Comparison of ENCODE assay signal across 18 cellular contexts in the genomic region with DNA sequence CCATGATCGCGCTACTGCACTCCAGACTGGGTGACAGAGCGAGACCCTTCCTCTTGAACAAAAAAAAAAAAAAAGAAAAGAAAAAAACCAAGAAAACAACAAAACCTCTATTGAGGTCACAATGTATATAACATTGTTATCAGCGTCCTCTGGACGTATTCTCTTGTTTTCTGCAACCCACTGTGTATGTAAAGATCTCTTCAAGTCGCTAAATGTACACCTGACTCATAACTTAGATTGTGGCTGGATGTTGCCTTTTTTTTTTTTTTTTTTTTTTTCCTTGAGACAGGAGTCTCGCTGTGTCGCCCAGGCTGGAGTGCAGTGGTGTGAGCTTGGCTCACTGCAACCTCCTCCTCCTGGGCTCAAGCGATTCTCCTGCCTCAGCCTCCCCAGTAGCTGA. TPM values are rescaled to one million over a fixed set of nuclear protein-coding genes. Genes with fewer than 3 reads are reported as not detected.
DNase-seq lines count a peak whose midpoint lies in the region; ATAC-seq and TF ChIP-seq lines count a peak whose summit lies in the region.
"Had no signal": no experiment of that assay in that cellular context is flagged by ENCODE, and none has a peak within 500 bp of the region (broad histone marks: within the 10 kb centered on the region; RNA-seq: fewer than 3 reads in every experiment).

No MANE protein-coding gene starts in this region.

- no peak for ATAC-seq in CD4-positive, CD25-positive, alpha-beta regulatory T cell (ENCODE audit: low read depth in 2 of 2)
- no peak for ATAC-seq in central memory CD8-positive, alpha-beta T cell (replicated peaks; ENCODE audit: extremely low read depth, poor library complexity, severe bottlenecking)
- ATAC-seq: GM12878 had no signal

- POLR2A ChIA-PET in CD8-positive, alpha-beta memory T cell (lab: Charles Lee): interaction anchor here (0.6 kb wide), 2 partner anchors 25 to 92 kb away, joined by 3 to 6 read pairs; no protein-coding TSS in a partner anchor

- DNase-seq in CD4-positive, CD25-positive, alpha-beta regulatory T cell: no peak
- no peak for DNase-seq in CD8-positive, alpha-beta memory T cell
- no peak for DNase-seq in central memory CD8-positive, alpha-beta T cell (ENCODE audit: low spot score in 2 of 2)
- DNase-seq in progenitor cell of endocrine pancreas (ENCODE audit: low spot score, unreplicated experiment) (no peak), NCI-H345 treated with DMSO at 0.1 percent for 48 hours (lab: John Stamatoyannopoulos, UW; ENCODE audit: unreplicated experiment) (no peak), AG08396 (ENCODE audit: low spot score) (no peak), NCI-H774 (lab: John Stamatoyannopoulos, UW) (no peak)
- DNase-seq: C1 segment of cervical spinal cord, COR-L47, DMS79, Kasumi-1, NCI-H1694 treated with DMSO at 0.1 percent for 48 hours, NCI-H2081 treated with DMSO at 0.1 percent for 48 hours, NCI-H2171 treated with DMSO at 0.1 percent for 48 hours, NCI-H446 treated with DMSO at 0.1 percent for 48 hours, SHP77 treated with DMSO at 0.1 percent for 48 hours had no signal

- no peaks in the 10 kb centered on the region for H3K36me3 ChIP-seq in CD4-positive, CD25-positive, alpha-beta regulatory T cell (ENCODE audit: control insufficient read depth, insufficient read depth, low read length)
- no peaks in the 10 kb centered on the region for H3K36me3 ChIP-seq in CD8-positive, alpha-beta memory T cell (ENCODE audit: insufficient read depth, low read length)

- H3K27ac ChIP-seq in CD4-positive, CD25-positive, alpha-beta regulatory T cell (ENCODE audit: insufficient read depth, low read length, poor library complexity, severe bottlenecking): no peak overlapping the region
- H3K27ac ChIP-seq in CD8-positive, alpha-beta memory T cell (ENCODE audit: low read depth, low read length): no peak overlapping the region
- H3K27ac ChIP-seq: SK-N-MC had no signal

- H3K27me3 Mint-ChIP-seq in CD4-positive, CD25-positive, alpha-beta regulatory T cell: peaks cover 14% of the 10 kb centered on the region
- H3K27me3 Mint-ChIP-seq in CD8-positive, alpha-beta memory T cell: no peaks in the 10 kb centered on the region
- H3K27me3 Mint-ChIP-seq in central memory CD8-positive, alpha-beta T cell: no peaks in the 10 kb centered on the region
- H3K27me3 Mint-ChIP-seq in progenitor cell of endocrine pancreas: peaks cover 18% of the 10 kb centered on the region

- H3K36me3 Mint-ChIP-seq in CD4-positive, CD25-positive, alpha-beta regulatory T cell: no peaks in the 10 kb centered on the region
- H3K36me3 Mint-ChIP-seq in CD8-positive, alpha-beta memory T cell: peaks cover 0 to 4% (median 2%) of the 10 kb centered on the region in 3 donors
- H3K36me3 Mint-ChIP-seq in central memory CD8-positive, alpha-beta T cell (ENCODE audit: insufficient read depth): peaks cover 6% of the 10 kb centered on the region
- H3K36me3 Mint-ChIP-seq in progenitor cell of endocrine pancreas (ENCODE audit: insufficient read depth): no peaks in the 10 kb centered on the region

- H3K9me3 ChIP-seq in CD4-positive, CD25-positive, alpha-beta regulatory T cell (ENCODE audit: control insufficient read depth in 2 of 2, low read length in 2 of 2): no peaks in the 10 kb centered on the region
- H3K9me3 ChIP-seq in CD8-positive, alpha-beta memory T cell (ENCODE audit: low read length): no peaks in the 10 kb centered on the region

- H3K9me3 Mint-ChIP-seq in CD4-positive, CD25-positive, alpha-beta regulatory T cell: no peaks in the 10 kb centered on the region
- H3K9me3 Mint-ChIP-seq in CD8-positive, alpha-beta memory T cell: no peaks in the 10 kb centered on the region
- H3K9me3 Mint-ChIP-seq in central memory CD8-positive, alpha-beta T cell: no peaks in the 10 kb centered on the region
- H3K9me3 Mint-ChIP-seq in progenitor cell of endocrine pancreas (ENCODE audit: low read depth): no peaks in the 10 kb centered on the region

- peak overlapping the region in 1 of 3 donors; percentile 20 for H3K27ac Mint-ChIP-seq in CD4-positive, CD25-positive, alpha-beta regulatory T cell
- peak overlapping the region in 2 of 8 donors; percentile 17 to 88 for H3K27ac Mint-ChIP-seq in CD8-positive, alpha-beta memory T cell
- no peak overlapping the region for H3K27ac Mint-ChIP-seq in central memory CD8-positive, alpha-beta T cell (ENCODE audit: low read depth)
- H3K27ac Mint-ChIP-seq in progenitor cell of endocrine pancreas: no peak overlapping the region

- H3K4me3 ChIP-seq in CD4-positive, CD25-positive, alpha-beta regulatory T cell (ENCODE audit: low read depth, low read length): no peak overlapping the region
- H3K4me3 ChIP-seq in CD8-positive, alpha-beta memory T cell (ENCODE audit: low read length): no peak overlapping the region
- H3K4me3 ChIP-seq: GM12878, SK-N-MC had no signal

- H3K4me1 Mint-ChIP-seq in CD4-positive, CD25-positive, alpha-beta regulatory T cell: peaks cover 12 to 17% (median 14%) of the 10 kb centered on the region in 4 donors
- H3K4me1 Mint-ChIP-seq in CD8-positive, alpha-beta memory T cell: peaks cover 25 to 32% (median 25%) of the 10 kb centered on the region in 3 donors
- H3K4me1 Mint-ChIP-seq in central memory CD8-positive, alpha-beta T cell: peaks cover 43% of the 10 kb centered on the region
- H3K4me1 Mint-ChIP-seq in progenitor cell of endocrine pancreas (ENCODE audit: low read depth): peaks cover 8% of the 10 kb centered on the region

- peaks cover 18% of the 10 kb centered on the region for H3K4me1 ChIP-seq in CD4-positive, CD25-positive, alpha-beta regulatory T cell (ENCODE audit: control insufficient read depth, insufficient read depth, low read length, poor library complexity, severe bottlenecking)
- H3K4me1 ChIP-seq in CD8-positive, alpha-beta memory T cell (ENCODE audit: insufficient read depth, low read length): peaks cover 12% of the 10 kb centered on the region

- H3K27me3 ChIP-seq in CD4-positive, CD25-positive, alpha-beta regulatory T cell (ENCODE audit: control insufficient read depth, insufficient read depth, low read length): no peaks in the 10 kb centered on the region
- H3K27me3 ChIP-seq in CD8-positive, alpha-beta memory T cell (ENCODE audit: insufficient read depth, low read length, poor library complexity, severe bottlenecking): peaks cover 1% of the 10 kb centered on the region

- TF ChIP-seq CTCF in progenitor cell of endocrine pancreas (IDR thresholded peaks at IDR 0.05; ENCODE audit: unreplicated experiment): no peak

- H3K4me3 Mint-ChIP-seq in CD4-positive, CD25-positive, alpha-beta regulatory T cell: peak overlapping the region; percentile 70 to 82 (median 78)
- peak overlapping the region in 5 of 7 donors; percentile 71 to 86 (median 73) for H3K4me3 Mint-ChIP-seq in CD8-positive, alpha-beta memory T cell
- H3K4me3 Mint-ChIP-seq in central memory CD8-positive, alpha-beta T cell: peak overlapping the region; percentile 52
- H3K4me3 Mint-ChIP-seq in progenitor cell of endocrine pancreas (ENCODE audit: low read depth): peak overlapping the region; percentile 3

- CTCF ChIA-PET in CD8-positive, alpha-beta memory T cell (lab: Charles Lee): no interaction called here

RNA-seq across cellular contexts. Expression of gene YPEL1, which starts 1.4 kb away (rescaled TPM):
- total RNA-seq in CD4-positive, CD25-positive, alpha-beta regulatory T cell: 8.9 TPM
- 10 to 100 TPM in 2 of 4 donors, 1 to 10 TPM in 2; 5.4 to 20.1 (median 11.3) TPM for polyA plus RNA-seq in CD4-positive, CD25-positive, alpha-beta regulatory T cell
- 1 to 10 TPM; 2.4 to 2.6 TPM for total RNA-seq in CD8-positive, alpha-beta memory T cell
- 27.0 TPM for polyA plus RNA-seq in CD8-positive, alpha-beta memory T cell
- 24.9 and 30.5 TPM in 2 replicates for total RNA-seq in progenitor cell of endocrine pancreas

Comparison
In these comparisons a context has a peak if more than half of its experiments do, and no peak if none do; other contexts are left out.
1. H3K4me3 Mint-ChIP-seq: peak in every context shown above with its lines; median percentile 78 in CD4-positive, CD25-positive, alpha-beta regulatory T cell; 73 in CD8-positive, alpha-beta memory T cell; 52 in central memory CD8-positive, alpha-beta T cell; 3 in progenitor cell of endocrine pancreas.